ENCODE assay signal across 21 cellular contexts in genomic region chr10:58178811-58179210, GRCh38.
DNase-seq lines count a peak whose midpoint lies in the region; ATAC-seq and TF ChIP-seq lines count a peak whose summit lies in the region.
"Had no signal": no experiment of that assay in that cellular context is flagged by ENCODE, and none has a peak within 500 bp of the region (broad histone marks: within the 10 kb centered on the region; RNA-seq: fewer than 3 reads in every experiment).

No MANE protein-coding gene starts in this region.

- no peak for TF ChIP-seq CTCF in HEK293 (tag by site-specific recombination; IDR thresholded peaks at IDR 0.05)
- TF ChIP-seq CTCF in epithelial cell of esophagus (IDR thresholded peaks at IDR 0.05; ENCODE audit: insufficient read depth, low read depth, low read length, missing control alignments): no peak
- no peak for TF ChIP-seq CTCF in parathyroid adenoma (IDR thresholded peaks at IDR 0.05)
- TF ChIP-seq CTCF in GM20000 (IDR thresholded peaks at IDR 0.05; ENCODE audit: extremely low read depth, missing control alignments): no peak
- no peak for TF ChIP-seq CTCF in left lung (IDR thresholded peaks at IDR 0.05)

- H3K9me3 ChIP-seq in HEK293 (ENCODE audit: control insufficient read depth, insufficient read depth, low read depth, low read length) (no peaks in the 10 kb centered on the region), parathyroid adenoma (ENCODE audit: control insufficient read depth, low read length) (no peaks in the 10 kb centered on the region), left lung (no peaks in the 10 kb centered on the region)
- H3K9me3 ChIP-seq: sigmoid colon, SJSA1 had no signal

- CTCF ChIA-PET in HEK293 (lab: Yijun Ruan, JAX): interaction anchor here (0.5 to 4.6 kb wide), 11 partner anchors 11 to 1058 kb away, joined by 3 to 103 read pairs (median 3); partner anchors contain the start of gene CISD1

- peaks cover 7% of the 10 kb centered on the region for H3K79me2 ChIP-seq in parathyroid adenoma
- H3K79me2 ChIP-seq: hepatocyte had no signal

- ATAC-seq in left lung: no peak
- ATAC-seq in left lobe of liver: no peak
- ATAC-seq: CD8-positive, alpha-beta T cell; HepG2 had no signal

- H3K27me3 ChIP-seq in parathyroid adenoma (ENCODE audit: control insufficient read depth, insufficient read depth, low read length): no peaks in the 10 kb centered on the region
- H3K27me3 ChIP-seq in left lung: no peaks in the 10 kb centered on the region
- H3K27me3 ChIP-seq: hepatocyte, sigmoid colon, SJSA1 had no signal

- H3K36me3 ChIP-seq in HEK293 (ENCODE audit: control insufficient read depth in 2 of 2, insufficient read depth in 1 of 2, low read length in 2 of 2) (no peaks in the 10 kb centered on the region), parathyroid adenoma (ENCODE audit: control insufficient read depth, insufficient read depth, low read length) (no peaks in the 10 kb centered on the region), left lung (no peaks in the 10 kb centered on the region)
- H3K36me3 ChIP-seq: sigmoid colon, SJSA1 had no signal

- POLR2A ChIA-PET in HEK293 (lab: Yijun Ruan, JAX): interaction anchor here (0.9 kb wide), 1 partner anchor 90 kb away, joined by 4 read pairs; the partner anchor contains the start of gene CISD1

- peak overlapping the region; percentile 72 for H2AFZ ChIP-seq in parathyroid adenoma
- H2AFZ ChIP-seq: hepatocyte had no signal

- no peak overlapping the region for H3K4me2 ChIP-seq in parathyroid adenoma (ENCODE audit: low read length)
- H3K4me2 ChIP-seq: hepatocyte had no signal

- intact Hi-C loops in left lung (cut with DNase I): loop anchor here in 1 of 2 donors (2.0 kb wide), 1 partner anchor 112 kb away; no protein-coding TSS in a partner anchor

- DNase-seq in RKO (ENCODE audit: low spot score) (peak; percentile 12), epithelial cell of esophagus (ENCODE audit: low read depth) (peak; percentile 67), dermis blood vessel endothelial cell (no peak), GM20000 (ENCODE audit: low spot score) (no peak), left lung (no peak), left lobe of liver (ENCODE audit: low spot score) (no peak)
- DNase-seq: activated CD4-positive, alpha-beta T cell treated with anti-CD3 and anti-CD28 coated beads, Interleukin-2, amount 10 ng/mL, durations not matched to agents 24 days and 14 days; AML-193; CD8-positive, alpha-beta T cell; effector memory CD4-positive, alpha-beta T cell; immature natural killer cell; MM.1S; NCI-H1436; sigmoid colon; T-helper 2 cell had no signal

- H3K4me3 ChIP-seq in HEK293 (ENCODE audit: low read depth, low read length) (no peak overlapping the region), epithelial cell of esophagus (ENCODE audit: low read length) (no peak overlapping the region), parathyroid adenoma (ENCODE audit: low read depth, low read length) (no peak overlapping the region), left lung (no peak overlapping the region)
- H3K4me3 ChIP-seq: hepatocyte, sigmoid colon, SJSA1 had no signal

- no peak overlapping the region for H3K9ac ChIP-seq in parathyroid adenoma

- no peaks in the 10 kb centered on the region for H3K4me1 ChIP-seq in HEK293 (ENCODE audit: control insufficient read depth, insufficient read depth, low read length)
- H3K4me1 ChIP-seq in parathyroid adenoma: peaks cover 13% of the 10 kb centered on the region
- H3K4me1 ChIP-seq in left lung: no peaks in the 10 kb centered on the region

- H3K27ac ChIP-seq in HEK293 (ENCODE audit: extremely low read depth, low read depth, low read length) (no peak overlapping the region), parathyroid adenoma (no peak overlapping the region), left lung (no peak overlapping the region)
- H3K27ac ChIP-seq: hepatocyte, SJSA1, VCaP had no signal

TF ChIP-seq in HEK293, 187 proteins besides CTCF, POLR2A, EP300 and RAD21:
- no peak for TF ChIP-seq AEBP2 (tag by site-specific recombination; IDR thresholded peaks at IDR 0.05; ENCODE audit: borderline replicate concordance)
- 0 out of 2 replicates have a peak, but pooled peaks have one; percentile 21 for TF ChIP-seq ZNF335 (tag by site-specific recombination; conservative IDR thresholded peaks at IDR 0.05)
- TF ChIP-seq SETDB1 (IDR thresholded peaks at IDR 0.05; ENCODE audit: insufficient read length, low read length): no peak

Comparison
In these comparisons a context has a peak if more than half of its experiments do, and no peak if none do; other contexts are left out.
1. DNase-seq: peak in RKO (single experiment) and epithelial cell of esophagus (single experiment); none in dermis blood vessel endothelial cell (single experiment), GM20000 (single experiment), left lung (0 of 2) and left lobe of liver (single experiment).